Comparison of ENCODE assay signal across 2 cellular contexts in genomic region chr1:24973315-24973714, GRCh38.
TF ChIP-seq lines count a peak whose summit lies in the region.

No MANE protein-coding gene starts in this region.

TF ChIP-seq in HepG2, 621 proteins besides CTCF, POLR2A, EP300 and RAD21:
- TF ChIP-seq ZMYM2 (CRISPR knock-in tag; IDR thresholded peaks at IDR 0.05) = no peak
- no peak for TF ChIP-seq ZNF354B (CRISPR knock-in tag; IDR thresholded peaks at IDR 0.05)
- peak; percentile 14; the same call in 1 of the 2 replicates for TF ChIP-seq CEBPB (IDR thresholded peaks at IDR 0.05; ENCODE audit: borderline replicate concordance, low read depth, low read length)
TF ChIP-seq in HepG2: peak in this region for 1.

TF ChIP-seq in H1, 55 proteins besides CTCF, POLR2A, EP300 and RAD21:
- TF ChIP-seq HDAC6 (IDR thresholded peaks at IDR 0.05; ENCODE audit: low read depth, low read length) = no peak
- TF ChIP-seq KDM1A (IDR thresholded peaks at IDR 0.05; ENCODE audit: borderline replicate concordance, low read length) = no peak
- TF ChIP-seq SRF (IDR thresholded peaks at IDR 0.05; ENCODE audit: low read depth, low read length) = no peak
- TF ChIP-seq YY1 (IDR thresholded peaks at IDR 0.05; ENCODE audit: low read depth, low read length) = no peak
- no peak for TF ChIP-seq RBBP5 (IDR thresholded peaks at IDR 0.05; ENCODE audit: borderline replicate concordance, low read depth, low read length)
- TF ChIP-seq CEBPB (IDR thresholded peaks at IDR 0.05; ENCODE audit: low read depth, low read length) = no peak
- no peak for TF ChIP-seq TAF1 (IDR thresholded peaks at IDR 0.05; ENCODE audit: low read depth, low read length)
- no peak for TF ChIP-seq TBP (IDR thresholded peaks at IDR 0.05; ENCODE audit: low read depth, low read length)
- no peak for TF ChIP-seq RFX5 (IDR thresholded peaks at IDR 0.05; ENCODE audit: borderline replicate concordance, low read depth, low read length)
- no peak for TF ChIP-seq SAP30 (IDR thresholded peaks at IDR 0.05; ENCODE audit: insufficient read depth, insufficient replicate concordance, low read length)
- no peak for TF ChIP-seq POLR2AphosphoS5 (IDR thresholded peaks at IDR 0.05; ENCODE audit: low read depth, low read length)
- no peak for TF ChIP-seq GABPA (IDR thresholded peaks at IDR 0.05; ENCODE audit: borderline replicate concordance, insufficient read depth, low read length)
- TF ChIP-seq KDM5A (IDR thresholded peaks at IDR 0.05; ENCODE audit: low read length) = no peak
- no peak for TF ChIP-seq E2F6 (IDR thresholded peaks at IDR 0.05)
- TF ChIP-seq KDM4A (IDR thresholded peaks at IDR 0.05; ENCODE audit: low read depth, low read length, severe bottlenecking) = no peak
- TF ChIP-seq TEAD4 (IDR thresholded peaks at IDR 0.05; ENCODE audit: low read depth, low read length) = no peak
- TF ChIP-seq GTF2F1 (IDR thresholded peaks at IDR 0.05; ENCODE audit: borderline replicate concordance, low read depth, low read length) = no peak
- no peak for TF ChIP-seq SIRT6 (IDR thresholded peaks at IDR 0.05; ENCODE audit: low read length)
- TF ChIP-seq TAF7 (optimal IDR thresholded peaks at IDR 0.05; ENCODE audit: borderline replicate concordance, low read depth, low read length) = no peak
- no peak for TF ChIP-seq SP4 (IDR thresholded peaks at IDR 0.05; ENCODE audit: low read length)
